Comparison of ENCODE assay signal across 23 cellular contexts in the genomic region with DNA sequence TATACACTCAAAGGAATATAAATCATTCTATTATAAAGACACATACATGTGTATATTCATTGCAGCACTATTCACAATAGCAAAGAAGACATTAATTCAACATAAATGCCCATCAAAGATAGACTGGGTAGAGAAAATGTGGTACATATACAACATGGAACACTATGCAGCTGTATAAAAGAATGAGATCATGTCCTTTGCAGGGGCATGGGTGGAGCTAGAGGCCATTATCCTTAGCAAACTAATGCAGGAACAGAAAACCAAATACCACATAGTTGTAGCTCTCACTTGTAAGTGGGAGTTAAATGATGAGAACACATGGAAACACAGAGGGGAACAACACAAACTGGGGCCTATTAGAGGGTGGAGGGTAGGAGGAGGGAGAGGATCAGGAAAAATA.
"Had no signal": no experiment of that assay in that cellular context is flagged by ENCODE, and none has a peak within 500 bp of the region (broad histone marks: within the 10 kb centered on the region; RNA-seq: fewer than 3 reads in every experiment).

No MANE protein-coding gene starts in this region.

- H3K27me3 ChIP-seq: SJSA1 had no signal

- H3K4me1 ChIP-seq: SJSA1 had no signal

- DNase-seq: IMR-90, Karpas-422, KG1, MM.1S, NCI-H1092 treated with DMSO at 0.1 percent for 48 hours, NCI-H1436, NCI-H187, NCI-H2029, NCI-H2081 treated with DMSO at 0.1 percent for 48 hours, NCI-H2171, NCI-H226, NCI-H446, NCI-H510A, NCI-H524 treated with DMSO at 0.1 percent for 48 hours, NCI-H69, NCI-H774, Right ventricle myocardium superior, RPMI8226, SIG-M5, T-helper 1 cell had no signal

- H3K4me3 ChIP-seq: SJSA1, SK-N-MC had no signal

- H3K9me3 ChIP-seq: SJSA1 had no signal

- H3K27ac ChIP-seq: SJSA1, SK-N-MC had no signal

- H3K36me3 ChIP-seq: SJSA1 had no signal

- FAIRE-seq: RCC 7860 had no signal
